11 cellular contexts compared by ENCODE assay signal in genomic region chrX:22952011-22952410, GRCh38.
A peak's percentile ranks its signal among the peaks of the same experiment; 100 is the strongest.
DNase-seq lines count a peak whose midpoint lies in the region; ATAC-seq and TF ChIP-seq lines count a peak whose summit lies in the region.
"Had no signal": no experiment of that assay in that cellular context is flagged by ENCODE, and none has a peak within 500 bp of the region (broad histone marks: within the 10 kb centered on the region; RNA-seq: fewer than 3 reads in every experiment).

No MANE protein-coding gene starts in this region.

- peak; percentile 12 for DNase-seq in HK-2 (ENCODE audit: unreplicated experiment)
- DNase-seq in RPMI8226, result peak; percentile 12
- DNase-seq in fibroblast of mammary gland (ENCODE audit: low read depth), result peak; percentile 44
- DNase-seq in retinal pigment epithelial cell (ENCODE audit: low read depth), result peak; percentile 14
- DNase-seq in activated T-cell treated with anti-CD3 and anti-CD28 coated beads, Interleukin-2, amount 50 U/mL, for 1 hour, result no peak
- DNase-seq: activated gamma-delta T cell; spleen; stimulated activated CD8-positive, alpha-beta memory T cell treated with anti-CD3 and anti-CD28 coated beads, Interleukin-4, amount 100 ng/mL, for 48 hours; uterus had no signal

- ATAC-seq in HG03280 (IDR thresholded peaks at IDR 0.05; ENCODE audit: unreplicated experiment), result no peak
- no peak for ATAC-seq in HG02610 (IDR thresholded peaks at IDR 0.05; ENCODE audit: unreplicated experiment)

- TF ChIP-seq CTCF in fibroblast of mammary gland (conservative IDR thresholded peaks at IDR 0.05; ENCODE audit: control insufficient read depth, insufficient read depth, low read depth, low read length) (no peak), retinal pigment epithelial cell (conservative IDR thresholded peaks at IDR 0.05; ENCODE audit: low read depth, low read length) (no peak)

- H3K4me3 ChIP-seq in fibroblast of mammary gland (ENCODE audit: control insufficient read depth, low read depth, low read length) (no peak overlapping the region), retinal pigment epithelial cell (ENCODE audit: low read length) (no peak overlapping the region)
- H3K4me3 ChIP-seq: spleen, uterus had no signal
